Comparison of ENCODE assay signal across 1 cellular context in genomic region chr19:53102701-53103140, GRCh38.
TF ChIP-seq lines count a peak whose summit lies in the region.

No MANE protein-coding gene starts in this region.

TF ChIP-seq in K562, 482 proteins besides CTCF, POLR2A, EP300 and RAD21 (continued from another document and continues in another):
- TF ChIP-seq CHD7 (IDR thresholded peaks at IDR 0.05; ENCODE audit: low read depth, low read length) (no peak), ZKSCAN3 (CRISPR knock-in tag; IDR thresholded peaks at IDR 0.05) (no peak), HMBOX1 (IDR thresholded peaks at IDR 0.05) (no peak), TFE3 (CRISPR knock-in tag; IDR thresholded peaks at IDR 0.05) (no peak), PRDM10 (IDR thresholded peaks at IDR 0.05; ENCODE audit: partially characterized antibody) (peak; percentile 24), CGGBP1 (CRISPR knock-in tag; IDR thresholded peaks at IDR 0.05) (no peak), OTX1 (CRISPR knock-in tag; IDR thresholded peaks at IDR 0.05) (no peak), RNF2 (IDR thresholded peaks at IDR 0.05) (no peak), NBN (IDR thresholded peaks at IDR 0.05; ENCODE audit: low read depth) (no peak), RFX1 (IDR thresholded peaks at IDR 0.05) (no peak), THRAP3 (IDR thresholded peaks at IDR 0.05; ENCODE audit: borderline replicate concordance) (no peak), ZFP91 (CRISPR knock-in tag; IDR thresholded peaks at IDR 0.05) (no peak), E2F6 (IDR thresholded peaks at IDR 0.05; ENCODE audit: borderline replicate concordance in 1 of 2, extremely low read depth in 1 of 2, insufficient read depth in 1 of 2, insufficient read length in 1 of 2, low read depth in 1 of 2, low read length in 1 of 2, poor library complexity in 1 of 2, severe bottlenecking in 1 of 2) (peak in 1 of 2 experiments; percentile 41)
